8 cellular contexts compared by ENCODE assay signal in genomic region chr2:112055110-112055832, GRCh38. TPM values are rescaled to one million over a fixed set of nuclear protein-coding genes. Genes with fewer than 3 reads are reported as not detected.
DNase-seq lines count a peak whose midpoint lies in the region; ATAC-seq and TF ChIP-seq lines count a peak whose summit lies in the region.

Gene TMEM87B, plus strand, starts transcription at chr2:112055269. Its CDS starts 323 bp downstream, at chr2:112055592.

- peak within 1 kb of the TSS; percentile 98 for H3K27ac Mint-ChIP-seq in chondrocyte (ENCODE audit: unreplicated experiment)

- ATAC-seq in GM19043 (IDR thresholded peaks at IDR 0.05; ENCODE audit: low read depth, unreplicated experiment), result peak; percentile 53
- peak; percentile 60 for ATAC-seq in HG03354 (IDR thresholded peaks at IDR 0.05; ENCODE audit: poor library complexity, severe bottlenecking, unreplicated experiment)
- peak; percentile 16 to 31 for ATAC-seq in activated CD4-positive, CD25-positive, alpha-beta regulatory T cell treated with anti-CD3 and anti-CD28 coated beads, Interleukin-2, amount 50 U/mL, for 24 hours

- H3K36me3 Mint-ChIP-seq in chondrocyte (ENCODE audit: low read depth), result peaks cover 5% of the 10 kb centered on the region

- no peaks in the 10 kb centered on the region for H3K9me3 Mint-ChIP-seq in chondrocyte (ENCODE audit: low read depth)

- peaks cover 37% of the 10 kb centered on the region for H3K4me1 Mint-ChIP-seq in chondrocyte (ENCODE audit: low read depth)

- TF ChIP-seq CTCF in chondrocyte (IDR thresholded peaks at IDR 0.05), result no peak

- no peaks in the 10 kb centered on the region for H3K27me3 Mint-ChIP-seq in chondrocyte (ENCODE audit: low read depth)

- DNase-seq in AML-193 (lab: John Stamatoyannopoulos, UW), result peak; percentile 83 to 86
- DNase-seq in NCI-H446 treated with DMSO at 0.1 percent for 48 hours (lab: John Stamatoyannopoulos, UW), result peak; percentile 96
- DNase-seq in chondrocyte (ENCODE audit: low spot score), result peak; percentile 99
- DNase-seq in kidney tubule cell (ENCODE audit: low spot score), result peak; percentile 97
- peak; percentile 88 to 98 (median 97) for DNase-seq in stimulated activated CD4-positive, alpha-beta T cell treated with anti-CD3 and anti-CD28 coated beads, Interleukin-1b, Interleukin-23, amount 100 ng/mL, for 24 hours (ENCODE audit: low read depth in 4 of 4, low spot score in 1 of 4)

- H3K4me3 Mint-ChIP-seq in chondrocyte (ENCODE audit: unreplicated experiment), result peak within 1 kb of the TSS; percentile 96

RNA-seq across cellular contexts. Expression of gene TMEM87B, which starts in this region (rescaled TPM):
- 19.4 to 20.1 TPM (median 19.8 TPM) in 3 replicates for total RNA-seq in chondrocyte

Comparison
In these comparisons a context has a peak if more than half of its experiments do, and no peak if none do; other contexts are left out.
1. Peak in every context shown above with its lines: DNase-seq and ATAC-seq.